Comparison of ENCODE assay signal across 9 cellular contexts in genomic region chr9:112867275-112867991, GRCh38. TPM values are rescaled to one million over a fixed set of nuclear protein-coding genes. Genes with fewer than 3 reads are reported as not detected.
A peak's percentile ranks its signal among the peaks of the same experiment; 100 is the strongest.
DNase-seq lines count a peak whose midpoint lies in the region; ATAC-seq and TF ChIP-seq lines count a peak whose summit lies in the region.
"Had no signal": no experiment of that assay in that cellular context is flagged by ENCODE, and none has a peak within 500 bp of the region (broad histone marks: within the 10 kb centered on the region; RNA-seq: fewer than 3 reads in every experiment).

No MANE protein-coding gene starts in this region.

- H2BK120ac ChIP-seq in trophoblast cell (ENCODE audit: insufficient read depth, low read length, poor library complexity) = no peak overlapping the region

- H2AFZ ChIP-seq in OCI-LY1 (ENCODE audit: low read length) (no peak overlapping the region), trophoblast cell (ENCODE audit: insufficient read depth, low read length, poor library complexity) (no peak overlapping the region)

- peak overlapping the region; percentile 79 for H3K4me3 Mint-ChIP-seq in dendritic cell treated with granulocyte-macrophage colony-stimulating factor and Interleukin-4, amounts not matched to agents 40 ng/mL and 50 ng/mL, for 4 days
- H3K4me3 Mint-ChIP-seq: brain had no signal

- no peaks in the 10 kb centered on the region for H4K20me1 ChIP-seq in OCI-LY1 (ENCODE audit: insufficient read depth, low read length)

- H3K9me2 ChIP-seq in OCI-LY1 (ENCODE audit: low read depth, low read length) = no peaks in the 10 kb centered on the region

- H4K12ac ChIP-seq in trophoblast cell (ENCODE audit: low read depth, low read length) = no peak overlapping the region

- ATAC-seq in GM21825 (IDR thresholded peaks at IDR 0.05; ENCODE audit: unreplicated experiment) (no peak), HG03520 (IDR thresholded peaks at IDR 0.05; ENCODE audit: unreplicated experiment) (no peak), GM18861 (IDR thresholded peaks at IDR 0.05; ENCODE audit: unreplicated experiment) (no peak), GM21786 (IDR thresholded peaks at IDR 0.05; ENCODE audit: unreplicated experiment) (no peak)

- H3K9ac ChIP-seq in OCI-LY1 (ENCODE audit: low read length) (no peak overlapping the region), trophoblast cell (ENCODE audit: low read length) (no peak overlapping the region)

- H3K4me1 ChIP-seq in OCI-LY1 (ENCODE audit: insufficient read depth, low read length, severe bottlenecking) = peaks cover 11% of the 10 kb centered on the region
- peaks cover 6 to 9% of the 10 kb centered on the region in 2 experiments for H3K4me1 ChIP-seq in trophoblast cell (ENCODE audit: control insufficient read depth in 1 of 2, insufficient read depth in 2 of 2, low read length in 2 of 2)

- no peaks in the 10 kb centered on the region for H3K79me1 ChIP-seq in trophoblast cell (ENCODE audit: low read length)

- H3K9me3 ChIP-seq in OCI-LY1 (ENCODE audit: low read length) (no peaks in the 10 kb centered on the region), trophoblast cell (ENCODE audit: insufficient read depth, low read depth, low read length) (no peaks in the 10 kb centered on the region)

- H3K14ac ChIP-seq in trophoblast cell (ENCODE audit: low read length) = no peak overlapping the region

- intact Hi-C loops in dendritic cell treated with granulocyte-macrophage colony-stimulating factor and Interleukin-4, amounts not matched to agents 40 ng/mL and 50 ng/mL, for 4 days (cut with micrococcal nuclease) = loop anchor here (1.0 to 10.0 kb wide), 2 partner anchors 9 to 113 kb away; partner anchors contain the start of gene SNX30

- no peak overlapping the region for H3K23ac ChIP-seq in trophoblast cell (ENCODE audit: low read length)

- no peak overlapping the region for H4K91ac ChIP-seq in trophoblast cell (ENCODE audit: low read depth, low read length)

- peaks cover 99% of the 10 kb centered on the region for H3K4me1 Mint-ChIP-seq in dendritic cell treated with granulocyte-macrophage colony-stimulating factor and Interleukin-4, amounts not matched to agents 40 ng/mL and 50 ng/mL, for 4 days (ENCODE audit: low read depth)

- H3K4me3 ChIP-seq in GM12865 (ENCODE audit: low read depth, low read length) (no peak overlapping the region), OCI-LY1 (ENCODE audit: low read depth, low read length, poor library complexity, severe bottlenecking) (no peak overlapping the region), trophoblast cell (ENCODE audit: low read depth, low read length) (no peak overlapping the region)

- no peaks in the 10 kb centered on the region for H3K9me3 Mint-ChIP-seq in dendritic cell treated with granulocyte-macrophage colony-stimulating factor and Interleukin-4, amounts not matched to agents 40 ng/mL and 50 ng/mL, for 4 days
- H3K9me3 Mint-ChIP-seq: brain had no signal

- no peak overlapping the region for H4K8ac ChIP-seq in trophoblast cell (ENCODE audit: low read depth, low read length)

- peaks cover 69% of the 10 kb centered on the region for H3K36me3 Mint-ChIP-seq in dendritic cell treated with granulocyte-macrophage colony-stimulating factor and Interleukin-4, amounts not matched to agents 40 ng/mL and 50 ng/mL, for 4 days (ENCODE audit: low read depth)

- 100% methylated on average over 1 of the region's 3 CpGs for WGBS in trophoblast cell (ENCODE audit: extremely low coverage, insufficient coverage, insufficient read length)

- no peak overlapping the region for H3K4ac ChIP-seq in trophoblast cell (ENCODE audit: low read depth, low read length)

- H3K27ac ChIP-seq in OCI-LY1 (ENCODE audit: low read depth, low read length, poor library complexity, severe bottlenecking) (peak overlapping the region; percentile 15), trophoblast cell (ENCODE audit: low read depth, low read length) (no peak overlapping the region)

- H3K36me3 ChIP-seq in OCI-LY1 (ENCODE audit: insufficient read depth, low read length) = peaks cover 20% of the 10 kb centered on the region; the same call in 1 of the 2 replicates
- H3K36me3 ChIP-seq in trophoblast cell (ENCODE audit: control insufficient read depth in 1 of 2, insufficient read depth in 2 of 2, low read length in 2 of 2) = peaks cover 4 to 24% of the 10 kb centered on the region in 2 experiments

- H2BK5ac ChIP-seq in trophoblast cell (ENCODE audit: low read depth, low read length, poor library complexity) = no peak overlapping the region

- H3K79me2 ChIP-seq in OCI-LY1 (ENCODE audit: insufficient read depth, low read length) (no peaks in the 10 kb centered on the region), trophoblast cell (ENCODE audit: control insufficient read depth, insufficient read depth, low read length, poor library complexity) (no peaks in the 10 kb centered on the region)

- TF ChIP-seq CTCF in GM12865 (IDR thresholded peaks at IDR 0.05; ENCODE audit: insufficient read depth, low read depth, low read length, missing control alignments) = no peak
- no peak for TF ChIP-seq CTCF in OCI-LY1 (IDR thresholded peaks at IDR 0.05; ENCODE audit: low read length)

- H3F3A ChIP-seq in OCI-LY1 (ENCODE audit: insufficient read depth, low read length) = no peaks in the 10 kb centered on the region

- H3K4me2 ChIP-seq in OCI-LY1 (ENCODE audit: low read length) (no peak overlapping the region), trophoblast cell (ENCODE audit: low read length) (no peak overlapping the region)

- no peak overlapping the region for H2BK12ac ChIP-seq in trophoblast cell (ENCODE audit: low read length)

- peak overlapping the region; percentile 98 for H3K27ac Mint-ChIP-seq in dendritic cell treated with granulocyte-macrophage colony-stimulating factor and Interleukin-4, amounts not matched to agents 40 ng/mL and 50 ng/mL, for 4 days

- H3K27me3 ChIP-seq in OCI-LY1 (ENCODE audit: insufficient read depth, low read length) (no peaks in the 10 kb centered on the region), trophoblast cell (ENCODE audit: insufficient read depth, low read length) (no peaks in the 10 kb centered on the region)

- H2AK5ac ChIP-seq in trophoblast cell (ENCODE audit: low read length) = no peak overlapping the region

- no peak overlapping the region for H3K18ac ChIP-seq in trophoblast cell (ENCODE audit: low read length)

- H3K27me3 Mint-ChIP-seq in dendritic cell treated with granulocyte-macrophage colony-stimulating factor and Interleukin-4, amounts not matched to agents 40 ng/mL and 50 ng/mL, for 4 days = no peaks in the 10 kb centered on the region
- H3K27me3 Mint-ChIP-seq: brain had no signal

- DNase-seq in GM12865 (ENCODE audit: low read depth) = peak; percentile 20
- DNase-seq in trophoblast cell = peak; percentile 34 to 70

RNA-seq across cellular contexts. Expression of gene SLC46A2, which starts 23.2 kb away (rescaled TPM):
- polyA plus RNA-seq in trophoblast cell (2013) = not detected in 2 replicates
